ENCODE assay signal across 24 cellular contexts in genomic region chr5:142571351-142571750, GRCh38.
DNase-seq lines count a peak whose midpoint lies in the region; ATAC-seq, FAIRE-seq and TF ChIP-seq lines count a peak whose summit lies in the region.
"Had no signal": no experiment of that assay in that cellular context is flagged by ENCODE, and none has a peak within 500 bp of the region (broad histone marks: within the 10 kb centered on the region; RNA-seq: fewer than 3 reads in every experiment).

No MANE protein-coding gene starts in this region.

- no peaks in the 10 kb centered on the region for H4K20me1 ChIP-seq in H1 (replicated peaks in 1 of 2; ENCODE audit: control insufficient read depth in 1 of 2, insufficient read depth in 2 of 2, low read length in 2 of 2)
- H4K20me1 ChIP-seq: BLaER1 had no signal

- H2BK12ac ChIP-seq in H1 (ENCODE audit: low read depth, low read length), result no peak overlapping the region

- FAIRE-seq in H1 (lab: Jason Lieb, UNC) (no peak), GM12892 (lab: Jason Lieb, UNC) (no peak)
- FAIRE-seq: GM12878 had no signal

- no peak overlapping the region for H4K8ac ChIP-seq in H1 (ENCODE audit: extremely low read depth, insufficient read depth, low read length)

- no peaks in the 10 kb centered on the region for H3K4me1 Mint-ChIP-seq in activated naive CD4-positive, alpha-beta T cell treated with anti-CD3 and anti-CD28 coated beads, Interleukin-2, amount 50 U/mL, for 24 hours

- TF ChIP-seq EP300 in H1 (IDR thresholded peaks at IDR 0.05; ENCODE audit: borderline replicate concordance in 1 of 2, low read depth in 2 of 2, low read length in 2 of 2), result no peak

- no peak overlapping the region for H3K23ac ChIP-seq in H1 (ENCODE audit: insufficient read length)

- no peak overlapping the region for H2BK120ac ChIP-seq in H1 (replicated peaks; ENCODE audit: low read depth, low read length)

- H2BK15ac ChIP-seq in H1 (ENCODE audit: low read length), result no peak overlapping the region

- no peak overlapping the region for H3K4me2 ChIP-seq in H1 (ENCODE audit: insufficient read depth in 1 of 2, low read depth in 2 of 2, low read length in 2 of 2)
- H3K4me2 ChIP-seq: BLaER1 had no signal

- no peak overlapping the region for H4K5ac ChIP-seq in H1 (ENCODE audit: insufficient read length, low read depth, low read length)

- CTCF ChIA-PET in H1 (lab: Charles Lee; ENCODE audit: partially characterized antibody), result interaction anchor here (0.6 to 1.1 kb wide), 6 partner anchors 13 to 345 kb away, joined by 3 to 4 read pairs (median 3); no protein-coding TSS in a partner anchor

- no peak overlapping the region for H3K4ac ChIP-seq in H1 (replicated peaks; ENCODE audit: insufficient read length, low read depth, low read length)

- H3K4me3 ChIP-seq in H1 (ENCODE audit: extremely low read depth in 1 of 4, insufficient read depth in 2 of 4, low read depth in 3 of 4, low read length in 4 of 4), result no peak overlapping the region
- H3K4me3 ChIP-seq in foreskin fibroblast (ENCODE audit: low read depth in 1 of 2, low read length in 2 of 2), result no peak overlapping the region
- H3K4me3 ChIP-seq: BLaER1, GM12878, GM23248, HAP-1, SJSA1 had no signal

- ATAC-seq in activated naive CD4-positive, alpha-beta T cell treated with anti-CD3 and anti-CD28 coated beads, Interleukin-2, amount 50 U/mL, for 72 hours, result no peak
- ATAC-seq: GM12878, Right ventricle myocardium inferior had no signal

- H3K36me3 Mint-ChIP-seq in activated naive CD4-positive, alpha-beta T cell treated with anti-CD3 and anti-CD28 coated beads, Interleukin-2, amount 50 U/mL, for 24 hours, result peaks cover 1% of the 10 kb centered on the region
- H3K36me3 Mint-ChIP-seq in activated naive CD4-positive, alpha-beta T cell treated with anti-CD3 and anti-CD28 coated beads, Interleukin-2, amount 50 U/mL, for 72 hours, result no peaks in the 10 kb centered on the region

- no peaks in the 10 kb centered on the region for H3K23me2 ChIP-seq in H1 (ENCODE audit: low read depth, low read length)

- no peak overlapping the region for H2BK5ac ChIP-seq in H1 (ENCODE audit: low read depth, low read length)

- no peaks in the 10 kb centered on the region for H3K4me1 ChIP-seq in H1 (replicated peaks in 1 of 4; ENCODE audit: control insufficient read depth in 3 of 4, insufficient read depth in 4 of 4, low read length in 3 of 4)
- H3K4me1 ChIP-seq: HAP-1, SJSA1 had no signal

- POLR2A ChIA-PET in H1 (lab: Charles Lee; ENCODE audit: partially characterized antibody), result interaction anchor here (0.6 kb wide), 1 partner anchor 13 kb away, joined by 3 read pairs; no protein-coding TSS in a partner anchor

- WGBS in H1 (ENCODE audit: extremely low coverage in 1 of 2, insufficient coverage in 1 of 2, insufficient read length in 1 of 2, insufficient replicate concordance in 2 of 2, low coverage in 1 of 2, low lambda C conversion rate in 2 of 2, missing lambda C conversion rate in 1 of 2), 2 experiments, result 89% methylated on average over 5 of the region's 5 CpGs; no CpG with 5 or more reads in 1 of the 2 experiments

- no peaks in the 10 kb centered on the region for H3K9me3 ChIP-seq in H1 (ENCODE audit: insufficient read depth in 2 of 2, low read depth in 1 of 2, low read length in 1 of 2)
- H3K9me3 ChIP-seq: BLaER1, HAP-1, SJSA1 had no signal

- H3K9me3 Mint-ChIP-seq in activated naive CD4-positive, alpha-beta T cell treated with anti-CD3 and anti-CD28 coated beads, Interleukin-2, amount 50 U/mL, for 24 hours, result no peaks in the 10 kb centered on the region
- no peaks in the 10 kb centered on the region for H3K9me3 Mint-ChIP-seq in activated naive CD4-positive, alpha-beta T cell treated with anti-CD3 and anti-CD28 coated beads, Interleukin-2, amount 50 U/mL, for 72 hours
- H3K9me3 Mint-ChIP-seq: CD4-positive, alpha-beta T cell had no signal

- H3K18ac ChIP-seq in H1 (ENCODE audit: extremely low read depth, low read length), result no peak overlapping the region

- H3K27me3 ChIP-seq in H1 (replicated peaks in 1 of 4; ENCODE audit: control insufficient read depth in 3 of 4, extremely low read depth in 1 of 4, insufficient read depth in 3 of 4, low read length in 3 of 4), result no peaks in the 10 kb centered on the region
- H3K27me3 ChIP-seq: BLaER1, SJSA1 had no signal

- H3K79me1 ChIP-seq in H1 (ENCODE audit: low read depth, low read length), result no peaks in the 10 kb centered on the region

- no peak overlapping the region for H3K27ac ChIP-seq in H1 (ENCODE audit: low read depth, low read length)
- H3K27ac ChIP-seq: 22Rv1, BLaER1, GM23248, SJSA1 had no signal

- TF ChIP-seq RAD21 in H1 (IDR thresholded peaks at IDR 0.05 in 1 of 2, conservative IDR thresholded peaks at IDR 0.05 in 1 of 2; ENCODE audit: low read depth in 2 of 2, low read length in 2 of 2), result no peak

- TF ChIP-seq POLR2A in H1 (IDR thresholded peaks at IDR 0.05; ENCODE audit: control extremely low read depth in 1 of 2, low read depth in 2 of 2, low read length in 2 of 2) (no peak), GM12892 (IDR thresholded peaks at IDR 0.05; ENCODE audit: low read depth, low read length) (no peak)

- no peaks in the 10 kb centered on the region for H3K79me2 ChIP-seq in H1 (ENCODE audit: control insufficient read depth in 1 of 2, insufficient read depth in 2 of 2, low read length in 2 of 2)

- H3K14ac ChIP-seq in H1 (ENCODE audit: insufficient read length), result no peak overlapping the region

- no peak overlapping the region for H2AFZ ChIP-seq in H1 (ENCODE audit: low read length)
- H2AFZ ChIP-seq: GM23248 had no signal

- no peak overlapping the region for H3K9ac ChIP-seq in H1 (replicated peaks in 1 of 4; ENCODE audit: extremely low read depth in 1 of 4, low read depth in 3 of 4, low read length in 3 of 4)
- H3K9ac ChIP-seq: BLaER1, GM23248 had no signal

- no peak overlapping the region for H3K4me3 Mint-ChIP-seq in activated naive CD4-positive, alpha-beta T cell treated with anti-CD3 and anti-CD28 coated beads, Interleukin-2, amount 50 U/mL, for 24 hours
- H3K4me3 Mint-ChIP-seq: CD4-positive, alpha-beta T cell had no signal

- H3K27me3 Mint-ChIP-seq in activated naive CD4-positive, alpha-beta T cell treated with anti-CD3 and anti-CD28 coated beads, Interleukin-2, amount 50 U/mL, for 24 hours, result no peaks in the 10 kb centered on the region
- H3K27me3 Mint-ChIP-seq: CD4-positive, alpha-beta T cell had no signal

- no peak overlapping the region for H3K56ac ChIP-seq in H1 (replicated peaks; ENCODE audit: insufficient read length, low read depth, low read length)

- H4K91ac ChIP-seq in H1 (replicated peaks; ENCODE audit: insufficient read length, low read length), result no peak overlapping the region

- no peak for DNase-seq in activated naive CD4-positive, alpha-beta T cell treated with anti-CD3 and anti-CD28 coated beads, Interleukin-2, amount 50 U/mL, for 72 hours (ENCODE audit: low spot score in 2 of 2)
- no peak for DNase-seq in H1 (ENCODE audit: low read depth in 1 of 2, low spot score in 2 of 2)
- DNase-seq in islet precursor cell, result peak; percentile 73
- DNase-seq in GM12892 (ENCODE audit: insufficient read length), result no peak
- DNase-seq in foreskin fibroblast, result no peak
- no peak for DNase-seq in cortex of kidney (lab: John Stamatoyannopoulos, UW)
- DNase-seq in GF-D8 (lab: John Stamatoyannopoulos, UW), result no peak
- DNase-seq: ACHN; CD4-positive, alpha-beta T cell; COR-L47; DMS79; GM23248; NCI-H1105; NCI-H2029 treated with DMSO at 0.1 percent for 48 hours; NCI-H345; NCI-H524; NCI-H82 had no signal

- H2AK5ac ChIP-seq in H1 (ENCODE audit: low read depth, low read length), result no peak overlapping the region

- peak overlapping the region; percentile 51 for H3K27ac Mint-ChIP-seq in activated naive CD4-positive, alpha-beta T cell treated with anti-CD3 and anti-CD28 coated beads, Interleukin-2, amount 50 U/mL, for 24 hours
- H3K27ac Mint-ChIP-seq in activated naive CD4-positive, alpha-beta T cell treated with anti-CD3 and anti-CD28 coated beads, Interleukin-2, amount 50 U/mL, for 72 hours, result no peak overlapping the region
- H3K27ac Mint-ChIP-seq: CD4-positive, alpha-beta T cell had no signal

- TF ChIP-seq CTCF in H1 (IDR thresholded peaks at IDR 0.05; ENCODE audit: control extremely low read depth in 1 of 3, insufficient read depth in 1 of 3, low read depth in 1 of 3, low read length in 3 of 3) (no peak), foreskin fibroblast (IDR thresholded peaks at IDR 0.05; ENCODE audit: low read depth, low read length) (no peak)

- no peak overlapping the region for H2BK20ac ChIP-seq in H1 (ENCODE audit: low read length)

- H3K36me3 ChIP-seq in H1 (ENCODE audit: control insufficient read depth in 2 of 4, insufficient read depth in 4 of 4, low read length in 3 of 4), result no peaks in the 10 kb centered on the region
- H3K36me3 ChIP-seq: BLaER1, HAP-1, SJSA1 had no signal

TF ChIP-seq in H1, 55 proteins besides CTCF, POLR2A, EP300 and RAD21:
- TF ChIP-seq BRCA1 (IDR thresholded peaks at IDR 0.05; ENCODE audit: low read depth, low read length), result no peak
- TF ChIP-seq SRF (IDR thresholded peaks at IDR 0.05; ENCODE audit: low read depth, low read length), result 0 out of 2 replicates have a peak, but pooled peaks have one; percentile 18
TF ChIP-seq in H1: peak in this region for 1.
